In the genomic region with DNA sequence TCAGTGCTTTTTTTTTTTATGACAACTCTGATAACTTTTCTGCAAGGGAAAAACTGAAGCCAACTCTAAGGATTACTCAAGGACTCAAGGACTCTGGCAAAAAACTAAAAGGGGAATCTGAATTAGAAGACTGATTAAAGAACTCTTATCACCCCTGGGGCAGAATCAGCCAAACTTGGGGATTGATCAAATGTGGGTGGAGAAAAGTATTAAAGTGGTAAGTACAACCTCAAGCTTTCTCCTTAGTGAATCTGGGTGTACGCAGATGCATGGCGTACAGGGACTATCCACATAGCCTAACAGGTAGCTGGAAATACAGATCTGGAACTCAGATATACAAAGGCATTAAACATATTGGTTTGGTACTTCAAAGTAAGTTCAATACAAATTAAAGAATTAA, we compare ENCODE assay signal across 1 cellular context.
TF ChIP-seq lines count a peak whose summit lies in the region.

No MANE protein-coding gene starts in this region.

TF ChIP-seq in HEK293, 187 proteins besides CTCF, POLR2A, EP300 and RAD21 (continued from another document):
- TF ChIP-seq, protein P1, sequence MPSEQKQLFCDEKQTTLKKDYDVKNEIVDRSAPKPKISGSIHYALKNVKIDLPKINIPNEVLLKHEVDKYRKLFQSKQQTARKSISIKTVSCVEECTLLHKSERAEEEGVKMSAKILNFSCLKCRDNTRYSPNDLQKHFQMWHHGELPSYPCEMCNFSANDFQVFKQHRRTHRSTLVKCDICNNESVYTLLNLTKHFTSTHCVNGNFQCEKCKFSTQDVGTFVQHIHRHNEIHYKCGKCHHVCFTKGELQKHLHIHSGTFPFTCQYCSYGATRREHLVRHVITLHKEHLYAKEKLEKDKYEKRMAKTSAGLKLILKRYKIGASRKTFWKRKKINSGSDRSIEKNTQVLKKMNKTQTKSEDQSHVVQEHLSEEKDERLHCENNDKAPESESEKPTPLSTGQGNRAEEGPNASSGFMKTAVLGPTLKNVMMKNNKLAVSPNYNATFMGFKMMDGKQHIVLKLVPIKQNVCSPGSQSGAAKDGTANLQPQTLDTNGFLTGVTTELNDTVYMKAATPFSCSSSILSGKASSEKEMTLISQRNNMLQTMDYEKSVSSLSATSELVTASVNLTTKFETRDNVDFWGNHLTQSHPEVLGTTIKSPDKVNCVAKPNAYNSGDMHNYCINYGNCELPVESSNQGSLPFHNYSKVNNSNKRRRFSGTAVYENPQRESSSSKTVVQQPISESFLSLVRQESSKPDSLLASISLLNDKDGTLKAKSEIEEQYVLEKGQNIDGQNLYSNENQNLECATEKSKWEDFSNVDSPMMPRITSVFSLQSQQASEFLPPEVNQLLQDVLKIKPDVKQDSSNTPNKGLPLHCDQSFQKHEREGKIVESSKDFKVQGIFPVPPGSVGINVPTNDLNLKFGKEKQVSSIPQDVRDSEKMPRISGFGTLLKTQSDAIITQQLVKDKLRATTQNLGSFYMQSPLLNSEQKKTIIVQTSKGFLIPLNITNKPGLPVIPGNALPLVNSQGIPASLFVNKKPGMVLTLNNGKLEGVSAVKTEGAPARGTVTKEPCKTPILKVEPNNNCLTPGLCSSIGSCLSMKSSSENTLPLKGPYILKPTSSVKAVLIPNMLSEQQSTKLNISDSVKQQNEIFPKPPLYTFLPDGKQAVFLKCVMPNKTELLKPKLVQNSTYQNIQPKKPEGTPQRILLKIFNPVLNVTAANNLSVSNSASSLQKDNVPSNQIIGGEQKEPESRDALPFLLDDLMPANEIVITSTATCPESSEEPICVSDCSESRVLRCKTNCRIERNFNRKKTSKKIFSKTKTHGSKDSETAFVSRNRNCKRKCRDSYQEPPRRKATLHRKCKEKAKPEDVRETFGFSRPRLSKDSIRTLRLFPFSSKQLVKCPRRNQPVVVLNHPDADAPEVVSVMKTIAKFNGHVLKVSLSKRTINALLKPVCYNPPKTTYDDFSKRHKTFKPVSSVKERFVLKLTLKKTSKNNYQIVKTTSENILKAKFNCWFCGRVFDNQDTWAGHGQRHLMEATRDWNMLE (tag by site-specific recombination; conservative IDR thresholded peaks at IDR 0.05; ENCODE audit: low read depth), result no peak
- TF ChIP-seq ZBTB20 (tag by site-specific recombination; IDR thresholded peaks at IDR 0.05), result 0 out of 2 replicates have a peak, but pooled peaks have one; percentile 26
- peak; percentile 61 for TF ChIP-seq PRDM1 (tag by site-specific recombination; IDR thresholded peaks at IDR 0.05)
